Comparison of ENCODE assay signal across 17 cellular contexts in genomic region chr10:123743441-123744225, GRCh38.
DNase-seq lines count a peak whose midpoint lies in the region; ATAC-seq, FAIRE-seq and TF ChIP-seq lines count a peak whose summit lies in the region.
"Had no signal": no experiment of that assay in that cellular context is flagged by ENCODE, and none has a peak within 500 bp of the region (broad histone marks: within the 10 kb centered on the region; RNA-seq: fewer than 3 reads in every experiment).

No MANE protein-coding gene starts in this region.

- no peaks in the 10 kb centered on the region for H3K9me2 ChIP-seq in OCI-LY7 (ENCODE audit: insufficient read depth, low read length)

- TF ChIP-seq CTCF in K562 (IDR thresholded peaks at IDR 0.05 in 2 of 3, conservative IDR thresholded peaks at IDR 0.05 in 1 of 3; ENCODE audit: insufficient read depth in 2 of 3, low read depth in 1 of 3, low read length in 3 of 3) (no peak), mesothelial cell of epicardium (IDR thresholded peaks at IDR 0.05; ENCODE audit: unreplicated experiment) (no peak), OCI-LY7 (conservative IDR thresholded peaks at IDR 0.05; ENCODE audit: low read length) (no peak)

- no peak for TF ChIP-seq EP300 in K562 (IDR thresholded peaks at IDR 0.05; ENCODE audit: low read length)

- H3K27ac Mint-ChIP-seq in mesothelial cell of epicardium: peak overlapping the region; percentile 16
- H3K27ac Mint-ChIP-seq: activated naive CD8-positive, alpha-beta T cell had no signal

- H3K4me3 Mint-ChIP-seq in mesothelial cell of epicardium: no peak overlapping the region
- H3K4me3 Mint-ChIP-seq: activated naive CD8-positive, alpha-beta T cell; activated T-cell treated with anti-CD3 and anti-CD28 coated beads, Interleukin-2, amount 50 U/mL, for 4 hours; CD4-positive, CD25-positive, alpha-beta regulatory T cell had no signal

- H3K9me3 Mint-ChIP-seq in mesothelial cell of epicardium: no peaks in the 10 kb centered on the region
- H3K9me3 Mint-ChIP-seq: activated T-cell treated with anti-CD3 and anti-CD28 coated beads, Interleukin-2, amount 50 U/mL, for 4 hours; CD4-positive, CD25-positive, alpha-beta regulatory T cell had no signal

- in situ Hi-C loops in K562 (cut with MboI): no loop called here

- FAIRE-seq in K562 (lab: Jason Lieb, UNC): no peak
- FAIRE-seq: bronchial epithelial cell had no signal

- no peaks in the 10 kb centered on the region for H3K27me3 ChIP-seq in BLaER1
- peaks cover 0 to 11% of the 10 kb centered on the region in 2 experiments; a peak in 1 of 5 replicates for H3K27me3 ChIP-seq in K562 (ENCODE audit: control insufficient read depth in 2 of 2, insufficient read depth in 2 of 2, low read length in 2 of 2)

- H4K20me1 ChIP-seq in BLaER1: no peaks in the 10 kb centered on the region
- no peaks in the 10 kb centered on the region for H4K20me1 ChIP-seq in K562 (replicated peaks; ENCODE audit: control insufficient read depth, insufficient read depth, low read length)
- H4K20me1 ChIP-seq in OCI-LY7 (ENCODE audit: insufficient read depth, low read length): no peaks in the 10 kb centered on the region

- no peak overlapping the region for H2AFZ ChIP-seq in K562 (ENCODE audit: low read depth, low read length)
- H2AFZ ChIP-seq in OCI-LY7 (ENCODE audit: low read length): no peak overlapping the region

- H3K27me3 Mint-ChIP-seq in mesothelial cell of epicardium (ENCODE audit: low read depth): peaks cover 2% of the 10 kb centered on the region
- H3K27me3 Mint-ChIP-seq: CD4-positive, CD25-positive, alpha-beta regulatory T cell had no signal

- H3K9ac ChIP-seq in BLaER1 (no peak overlapping the region), K562 (ENCODE audit: insufficient read depth in 1 of 2, low read depth in 2 of 2, low read length in 2 of 2) (no peak overlapping the region)

- intact Hi-C loops in K562 (cut with micrococcal nuclease) (no loop called here), OCI-LY7 (cut with micrococcal nuclease; ENCODE audit: unreplicated experiment) (no loop called here)

- H3K36me3 ChIP-seq in BLaER1: no peaks in the 10 kb centered on the region
- H3K36me3 ChIP-seq in K562 (ENCODE audit: control insufficient read depth, insufficient read depth, low read length): no peaks in the 10 kb centered on the region
- no peaks in the 10 kb centered on the region for H3K36me3 ChIP-seq in OCI-LY7 (ENCODE audit: insufficient read depth, low read length)
- H3K36me3 ChIP-seq: left lung, upper lobe of left lung had no signal

- TF ChIP-seq POLR2A in K562 (conservative IDR thresholded peaks at IDR 0.05): no peak

- H3K27ac ChIP-seq in BLaER1 (no peak overlapping the region), K562 (ENCODE audit: extremely low read depth, low read depth, low read length) (no peak overlapping the region), OCI-LY7 (ENCODE audit: low read depth, low read length, poor library complexity, severe bottlenecking) (no peak overlapping the region)
- H3K27ac ChIP-seq: left lung, SK-N-MC, upper lobe of left lung had no signal

- ATAC-seq in K562 (no peak), GM19397 (IDR thresholded peaks at IDR 0.05; ENCODE audit: unreplicated experiment) (no peak), HG03442 (IDR thresholded peaks at IDR 0.05; ENCODE audit: unreplicated experiment) (no peak)
- ATAC-seq: activated T-cell treated with anti-CD3 and anti-CD28 coated beads, Interleukin-2, amount 50 U/mL, for 4 hours; left lung had no signal

- H3K9me3 ChIP-seq in BLaER1 (no peaks in the 10 kb centered on the region), K562 (replicated peaks; ENCODE audit: control insufficient read depth, insufficient read depth, low read depth, low read length) (no peaks in the 10 kb centered on the region), OCI-LY7 (ENCODE audit: low read length) (no peaks in the 10 kb centered on the region)
- H3K9me3 ChIP-seq: left lung, upper lobe of left lung had no signal

- no peak overlapping the region for H3K4me3 ChIP-seq in BLaER1
- no peak overlapping the region for H3K4me3 ChIP-seq in K562
- no peak overlapping the region for H3K4me3 ChIP-seq in OCI-LY7 (ENCODE audit: low read depth, low read length, poor library complexity, severe bottlenecking)
- H3K4me3 ChIP-seq: left lung, SK-N-MC, upper lobe of left lung had no signal

- DNase-seq in GM04504 (ENCODE audit: low read depth) (peak; percentile 17), K562 (ENCODE audit: extremely low read depth in 1 of 4, low spot score in 3 of 4) (no peak), mesothelial cell of epicardium (ENCODE audit: low spot score in 2 of 2, unreplicated experiment in 2 of 2) (no peak), hippocampal formation (lab: John Stamatoyannopoulos, UW) (no peak), OCI-LY7 (ENCODE audit: low spot score) (no peak)
- DNase-seq: activated T-cell treated with anti-CD3 and anti-CD28 coated beads, Interleukin-2, amount 50 U/mL, for 4 hours; CD4-positive, CD25-positive, alpha-beta regulatory T cell; DMS79; left lung; NCI-H1417 treated with DMSO at 0.1 percent for 48 hours; upper lobe of left lung had no signal

- no peaks in the 10 kb centered on the region for H3K9me1 ChIP-seq in K562 (ENCODE audit: control insufficient read depth, insufficient read depth, low read length)

- no peaks in the 10 kb centered on the region for H3K36me3 Mint-ChIP-seq in mesothelial cell of epicardium
- H3K36me3 Mint-ChIP-seq: activated naive CD8-positive, alpha-beta T cell; CD4-positive, CD25-positive, alpha-beta regulatory T cell had no signal

- H3K79me2 ChIP-seq in K562 (ENCODE audit: control insufficient read depth, insufficient read depth, low read length) (no peaks in the 10 kb centered on the region), OCI-LY7 (ENCODE audit: insufficient read depth, low read depth, low read length) (no peaks in the 10 kb centered on the region)

- H3K4me1 Mint-ChIP-seq in mesothelial cell of epicardium: peaks cover 13% of the 10 kb centered on the region
- H3K4me1 Mint-ChIP-seq: CD4-positive, CD25-positive, alpha-beta regulatory T cell had no signal

- H3K4me2 ChIP-seq in BLaER1 (peak overlapping the region; percentile 66), K562 (ENCODE audit: insufficient read depth, low read length) (no peak overlapping the region), OCI-LY7 (ENCODE audit: low read length) (no peak overlapping the region)

- CTCF ChIA-PET in K562 (lab: Yijun Ruan, JAX; ENCODE audit: low intra/inter-chr PET ratio): no interaction called here
- CTCF ChIA-PET in OCI-LY7 (lab: Charles Lee; ENCODE audit: unreplicated experiment): no interaction called here

- BruUV-seq in K562 (replicated peaks; lab: Mats Ljungman, UMichigan) (no TSS peak), OCI-LY7 (replicated peaks; lab: Mats Ljungman, UMichigan) (no TSS peak)

- POLR2A ChIA-PET in K562 (lab: Yijun Ruan, JAX): no interaction called here
- POLR2A ChIA-PET in OCI-LY7 (lab: Charles Lee): no interaction called here

- TF ChIP-seq RAD21 in K562 (CRISPR knock-in tag; conservative IDR thresholded peaks at IDR 0.05 in 1 of 2, IDR thresholded peaks at IDR 0.05 in 1 of 2): no peak

- WGBS in K562 (ENCODE audit: insufficient coverage, low coverage, missing lambda C conversion rate): 2% methylated on average over 13 of the region's 13 CpGs

- H3K4me1 ChIP-seq in BLaER1 (peaks cover 14% of the 10 kb centered on the region), K562 (replicated peaks in 1 of 2; ENCODE audit: control insufficient read depth in 2 of 2, insufficient read depth in 2 of 2, low read length in 2 of 2) (no peaks in the 10 kb centered on the region), OCI-LY7 (ENCODE audit: insufficient read depth, low read length, poor library complexity, severe bottlenecking) (no peaks in the 10 kb centered on the region)
- H3K4me1 ChIP-seq: left lung, upper lobe of left lung had no signal

TF ChIP-seq in K562, 482 proteins besides CTCF, POLR2A, EP300 and RAD21:
- TF ChIP-seq ZFP36 (IDR thresholded peaks at IDR 0.05; ENCODE audit: low read depth, low read length, partially characterized antibody): peak; percentile 61
- TF ChIP-seq NUFIP1 (IDR thresholded peaks at IDR 0.05; ENCODE audit: partially characterized antibody): no peak
